Comparison of ENCODE assay signal across 8 cellular contexts in the genomic region with DNA sequence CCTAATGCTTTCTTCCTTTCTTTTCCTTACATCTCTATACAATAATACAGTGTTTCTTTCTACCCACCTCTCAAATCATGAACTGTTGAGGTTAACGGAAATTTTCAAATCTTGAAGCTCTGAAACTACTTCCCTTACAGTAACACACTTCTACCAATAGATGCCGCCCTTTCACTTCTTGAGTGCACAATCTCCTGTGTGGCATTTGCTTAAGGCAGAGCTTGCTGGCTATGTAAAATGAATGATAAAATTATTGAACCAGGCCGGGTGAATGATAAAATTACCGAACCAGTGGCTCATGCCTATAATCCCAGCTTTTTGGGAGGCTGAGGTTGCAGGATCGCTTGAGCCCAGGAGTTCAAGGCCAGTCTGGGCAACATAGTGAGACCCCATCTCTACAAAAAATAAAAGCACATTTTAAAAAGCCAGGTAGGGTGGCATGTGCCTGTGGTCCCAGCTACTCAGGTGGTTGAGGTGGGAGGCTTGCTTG. TPM values are rescaled to one million over a fixed set of nuclear protein-coding genes. Genes with fewer than 3 reads are reported as not detected.
DNase-seq lines count a peak whose midpoint lies in the region; ATAC-seq and TF ChIP-seq lines count a peak whose summit lies in the region.

No MANE protein-coding gene starts in this region.

- H3K27me3 ChIP-seq in GM23248 (replicated peaks; ENCODE audit: insufficient read depth) = no peaks in the 10 kb centered on the region
- no peaks in the 10 kb centered on the region for H3K27me3 ChIP-seq in esophagus muscularis mucosa

- H3K27ac ChIP-seq in GM23248 (0 out of 2 replicates have a peak overlapping the region, but pooled peaks have one; percentile 2), esophagus muscularis mucosa (replicated peaks in 1 of 4) (no peak overlapping the region)

- H3K27ac Mint-ChIP-seq in natural killer cell = peak overlapping the region; percentile 39 to 64

- no peak overlapping the region for H3K4me3 ChIP-seq in GM23248
- no peak overlapping the region for H3K4me3 ChIP-seq in WI38 (ENCODE audit: low read depth, low read length)
- no peak overlapping the region for H3K4me3 ChIP-seq in esophagus muscularis mucosa

- intact Hi-C loops in esophagus muscularis mucosa (cut with DNase I) = loop anchor here (5.0 kb wide), 2 partner anchors 53 to 248 kb away; no protein-coding TSS in a partner anchor
- intact Hi-C loops in natural killer cell (cut with micrococcal nuclease) = loop anchor here (1.0 to 5.0 kb wide), 3 partner anchors 33 to 247 kb away; no protein-coding TSS in a partner anchor

- H3K9ac ChIP-seq in GM23248 = peak overlapping the region; percentile 44

- H3K4me1 Mint-ChIP-seq in natural killer cell = peaks cover 59 to 67% of the 10 kb centered on the region in 2 donors

- TF ChIP-seq EP300 in esophagus muscularis mucosa (IDR thresholded peaks at IDR 0.05) = no peak

- no peak overlapping the region for H3K4me3 Mint-ChIP-seq in natural killer cell

- no peaks in the 10 kb centered on the region for H4K20me1 ChIP-seq in GM23248 (ENCODE audit: insufficient read depth)

- peaks cover 37% of the 10 kb centered on the region for H3F3A ChIP-seq in GM23248 (ENCODE audit: insufficient read depth)

- no peaks in the 10 kb centered on the region for H3K9me3 ChIP-seq in GM23248 (ENCODE audit: low read depth)
- no peaks in the 10 kb centered on the region for H3K9me3 ChIP-seq in esophagus muscularis mucosa

- peaks cover 37% of the 10 kb centered on the region for H3K79me2 ChIP-seq in GM23248 (ENCODE audit: insufficient read depth)

- H3K36me3 ChIP-seq in GM23248 (ENCODE audit: low read depth) (0 out of 2 replicates have a peak, but pooled peaks cover 3% of the 10 kb centered on the region), esophagus muscularis mucosa (no peaks in the 10 kb centered on the region)

- H3K4me1 ChIP-seq in GM23248 (ENCODE audit: insufficient read depth) (peaks cover 58% of the 10 kb centered on the region), esophagus muscularis mucosa (peaks cover 0 to 22% (median 10%) of the 10 kb centered on the region in 4 donors)

- TF ChIP-seq CTCF in WI38 (IDR thresholded peaks at IDR 0.05; ENCODE audit: low read depth, low read length) (peak; percentile 81), esophagus muscularis mucosa (IDR thresholded peaks at IDR 0.05) (peak; percentile 79 to 88 (median 85)), natural killer cell (IDR thresholded peaks at IDR 0.05) (peak; percentile 86)

- H3K9me3 Mint-ChIP-seq in natural killer cell = no peaks in the 10 kb centered on the region

- ATAC-seq in natural killer cell (peak; percentile 92), GM18520 (IDR thresholded peaks at IDR 0.05; ENCODE audit: unreplicated experiment) (no peak), HG02870 (IDR thresholded peaks at IDR 0.05; ENCODE audit: unreplicated experiment) (no peak)

- no peak for TF ChIP-seq POLR2A in esophagus muscularis mucosa (IDR thresholded peaks at IDR 0.05; ENCODE audit: low read depth)

- H3K9me2 ChIP-seq in GM23248 (ENCODE audit: insufficient read depth) = no peaks in the 10 kb centered on the region

- no peaks in the 10 kb centered on the region for H3K36me3 Mint-ChIP-seq in natural killer cell

- 0 out of 2 replicates have a peak overlapping the region, but pooled peaks have one; percentile 32 for H2AFZ ChIP-seq in GM23248

- in situ Hi-C loops in Caki2 (cut with HindIII; ENCODE audit: low pct_unique_long_range_greater_than_20kb, low sequenced_read_pairs) (no loop called here), GM23248 (cut with MboI) (loop anchor here (10.0 to 25.0 kb wide), 3 partner anchors 51 to 393 kb away; no protein-coding TSS in a partner anchor)

- H3K27me3 Mint-ChIP-seq in natural killer cell (ENCODE audit: low read depth in 2 of 2) = no peaks in the 10 kb centered on the region

- WGBS in GM23248 (ENCODE audit: low coverage in 1 of 2, low lambda C conversion rate in 2 of 2, missing lambda C conversion rate in 2 of 2), 2 experiments = 15 to 17% methylated on average over 5 of the region's 5 CpGs
- 35% methylated on average over 5 of the region's 5 CpGs for WGBS in esophagus muscularis mucosa

- DNase-seq in Caki2 (ENCODE audit: low read depth) = peak; percentile 64
- DNase-seq in GM23248 = peak; percentile 90
- peak; percentile 52 for DNase-seq in NCI-H345 (lab: John Stamatoyannopoulos, UW)
- DNase-seq in esophagus muscularis mucosa (ENCODE audit: extremely low spot score) = no peak
- no peak for DNase-seq in natural killer cell

- peak overlapping the region; percentile 36 for H3K4me2 ChIP-seq in GM23248 (ENCODE audit: unreplicated experiment)

RNA-seq across cellular contexts. Expression of a gene that starts 56.8 kb away (rescaled TPM):
- not detected in 2 replicates for total RNA-seq in Caki2 (2014; rRNA removed; shearing (Covaris generic); ENCODE audit: low replicate concordance)
- 0.11 and 0.25 TPM in 2 replicates for total RNA-seq in GM23248 (2014; rRNA removed; shearing (Covaris generic))
- 0.55 and 0.99 TPM in 2 replicates for polyA plus RNA-seq in GM23248 (2016; fragmentation: Nextera tagmentation; extraction: Ambion mirVana)
- total RNA-seq in esophagus muscularis mucosa = under 1 TPM in 1 of 4 donors, not detected in 3; 0.17 TPM
- not detected for total RNA-seq in natural killer cell

Comparison
In these comparisons a context has a peak if more than half of its experiments do, and no peak if none do; other contexts are left out.
1. DNase-seq: peak in Caki2 (single experiment), GM23248 (single experiment) and NCI-H345 (single experiment); none in esophagus muscularis mucosa (single experiment) and natural killer cell (single experiment).
2. ATAC-seq: peak in natural killer cell (3 of 3); none in GM18520 (single experiment) and HG02870 (single experiment).
3. Peak in every context shown above with its lines, with median percentiles within 50 percentile points of each other: CTCF ChIP-seq.